In the genomic region with DNA sequence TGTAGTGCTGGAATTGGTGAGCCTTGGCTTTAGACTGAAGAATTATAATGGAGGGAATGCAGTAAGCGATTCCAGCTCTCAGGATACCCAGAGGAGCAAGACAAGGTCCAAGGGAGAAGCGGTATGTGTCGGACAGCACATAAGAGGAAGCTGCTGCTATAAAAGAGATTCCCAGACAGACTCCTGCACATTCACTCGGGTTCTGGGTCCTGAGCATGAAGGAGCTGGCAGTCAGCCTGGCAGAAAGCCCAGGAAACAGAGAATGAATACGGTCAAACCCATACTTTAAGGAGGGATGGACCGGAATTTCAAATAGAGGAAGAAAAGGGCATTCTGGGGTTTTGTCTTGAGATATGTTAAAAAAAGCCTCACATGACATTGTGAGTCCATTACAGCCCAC, we compare ENCODE assay signal across 15 cellular contexts.
DNase-seq lines count a peak whose midpoint lies in the region; ATAC-seq and TF ChIP-seq lines count a peak whose summit lies in the region.
"Had no signal": no experiment of that assay in that cellular context is flagged by ENCODE, and none has a peak within 500 bp of the region (broad histone marks: within the 10 kb centered on the region; RNA-seq: fewer than 3 reads in every experiment).

No MANE protein-coding gene starts in this region.

- H3K9me3 Mint-ChIP-seq in brain, result no peaks in the 10 kb centered on the region

- DNase-seq in C1 segment of cervical spinal cord (lab: John Stamatoyannopoulos, UW) (peak in 9 of 14 donors; percentile 18 to 59 (median 42)), foreskin melanocyte (peak; percentile 19), pons (ENCODE audit: low spot score) (peak; percentile 87), NCI-H510A treated with DMSO at 0.1 percent for 48 hours (lab: John Stamatoyannopoulos, UW) (no peak), NCI-H748 treated with DMSO at 0.1 percent for 48 hours (lab: John Stamatoyannopoulos, UW) (no peak)
- DNase-seq in activated effector memory CD4-positive, alpha-beta T cell treated with anti-CD3 and anti-CD28 coated beads, Interleukin-2, amount 50 U/mL, for 16 hours, result no peak
- DNase-seq: activated effector memory CD4-positive, alpha-beta T cell treated with Interleukin-2 at 50 U/mL for 16 hours; effector CD4-positive, alpha-beta T cell; gastrocnemius medialis; GF-D8; NCI-H187 treated with DMSO at 0.1 percent for 48 hours; T-helper 1 cell had no signal

- H3K36me3 Mint-ChIP-seq in brain, result no peaks in the 10 kb centered on the region

- TF ChIP-seq CTCF in brain (conservative IDR thresholded peaks at IDR 0.05), result no peak

- no peak for ATAC-seq in HG03045 (IDR thresholded peaks at IDR 0.05; ENCODE audit: unreplicated experiment)
- ATAC-seq: gastrocnemius medialis, HCT116 had no signal

- peak overlapping the region in 2 of 5 experiments; percentile 5 to 52 for H3K4me3 Mint-ChIP-seq in brain

- H3K27me3 Mint-ChIP-seq in brain, result no peaks in the 10 kb centered on the region

- peak overlapping the region in 4 of 5 experiments; percentile 29 to 80 (median 76) for H3K27ac Mint-ChIP-seq in brain

- H3K4me1 Mint-ChIP-seq in brain, result peaks cover 24% of the 10 kb centered on the region

Comparison
In these comparisons a context has a peak if more than half of its experiments do, and no peak if none do; other contexts are left out.
1. DNase-seq: peak in C1 segment of cervical spinal cord (9 of 14), foreskin melanocyte (single experiment) and pons (single experiment); none in NCI-H510A treated with DMSO at 0.1 percent for 48 hours (single experiment), NCI-H748 treated with DMSO at 0.1 percent for 48 hours (single experiment) and activated effector memory CD4-positive, alpha-beta T cell treated with anti-CD3 and anti-CD28 coated beads, Interleukin-2, amount 50 U/mL, for 16 hours (single experiment).